ENCODE assay signal across 2 cellular contexts in genomic region chr14:22812744-22813143, GRCh38.
TF ChIP-seq lines count a peak whose summit lies in the region.

No MANE protein-coding gene starts in this region.

TF ChIP-seq in HCT116, 20 proteins besides CTCF, POLR2A, EP300 and RAD21:
- TF ChIP-seq CBX3 (IDR thresholded peaks at IDR 0.05; ENCODE audit: low read depth) (no peak), ATF3 (IDR thresholded peaks at IDR 0.05) (no peak), EZH2phosphoT487 (IDR thresholded peaks at IDR 0.05; ENCODE audit: borderline replicate concordance) (no peak), EZH2 (IDR thresholded peaks at IDR 0.05) (no peak), CEBPB (IDR thresholded peaks at IDR 0.05; ENCODE audit: low read depth) (no peak), YY1 (IDR thresholded peaks at IDR 0.05; ENCODE audit: extremely low read depth, insufficient replicate concordance, low read depth, low read length) (no peak), FOSL1 (IDR thresholded peaks at IDR 0.05; ENCODE audit: low read depth) (no peak), MAX (IDR thresholded peaks at IDR 0.05) (no peak), ZNF274 (IDR thresholded peaks at IDR 0.05; ENCODE audit: low read depth, low read length) (no peak), POLR2AphosphoS5 (IDR thresholded peaks at IDR 0.05; ENCODE audit: low read depth, low read length) (no peak), EGR1 (IDR thresholded peaks at IDR 0.05; ENCODE audit: low read depth) (no peak), SIN3A (IDR thresholded peaks at IDR 0.05; ENCODE audit: low read depth) (no peak), TCF7L2 (IDR thresholded peaks at IDR 0.05; ENCODE audit: borderline replicate concordance, extremely low read depth, insufficient read depth, insufficient read length) (no peak), JUND (IDR thresholded peaks at IDR 0.05) (no peak), ZBTB33 (IDR thresholded peaks at IDR 0.05; ENCODE audit: extremely low read depth, insufficient replicate concordance, low read length) (no peak), ZFX (IDR thresholded peaks at IDR 0.05) (no peak), SRF (IDR thresholded peaks at IDR 0.05; ENCODE audit: low read depth) (no peak)

TF ChIP-seq in H1, 55 proteins besides CTCF, POLR2A, EP300 and RAD21:
- no peak for TF ChIP-seq USF2 (IDR thresholded peaks at IDR 0.05; ENCODE audit: low read length)
- no peak for TF ChIP-seq YY1 (IDR thresholded peaks at IDR 0.05; ENCODE audit: low read depth, low read length)
- TF ChIP-seq TAF7 (optimal IDR thresholded peaks at IDR 0.05; ENCODE audit: borderline replicate concordance, low read depth, low read length), result no peak
- no peak for TF ChIP-seq POU5F1 (IDR thresholded peaks at IDR 0.05; ENCODE audit: low read depth, low read length)
- TF ChIP-seq EGR1 (IDR thresholded peaks at IDR 0.05; ENCODE audit: borderline replicate concordance, low read depth, low read length), result no peak
- no peak for TF ChIP-seq BRCA1 (IDR thresholded peaks at IDR 0.05; ENCODE audit: low read depth, low read length)
- no peak for TF ChIP-seq JUN (IDR thresholded peaks at IDR 0.05; ENCODE audit: low read depth, low read length)
- no peak for TF ChIP-seq TAF1 (IDR thresholded peaks at IDR 0.05; ENCODE audit: low read depth, low read length)
